Comparison of ENCODE assay signal across 1 cellular context in the genomic region with DNA sequence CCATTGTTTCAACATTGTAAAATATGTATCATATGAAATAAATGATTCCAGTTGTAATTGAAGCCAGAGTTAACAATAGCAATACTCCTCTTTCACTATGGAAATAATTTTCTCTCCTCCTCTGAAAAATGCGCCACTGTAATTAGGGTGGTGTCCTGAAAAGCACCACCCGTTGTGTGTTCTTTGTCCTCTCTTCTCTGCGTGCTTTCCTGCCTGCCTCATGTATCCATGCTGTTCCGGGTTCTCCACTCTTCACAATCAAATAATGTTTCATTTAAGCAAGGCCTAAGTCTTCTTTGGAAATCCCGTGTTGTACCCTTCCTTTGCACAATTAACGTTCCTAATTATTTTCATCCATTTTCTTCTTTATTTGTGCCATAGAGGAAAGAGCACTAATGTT.
TF ChIP-seq lines count a peak whose summit lies in the region.

No MANE protein-coding gene starts in this region.

TF ChIP-seq in H1, 55 proteins besides CTCF, POLR2A, EP300 and RAD21:
- TF ChIP-seq NANOG (IDR thresholded peaks at IDR 0.05; ENCODE audit: insufficient read depth, low read depth, low read length, poor library complexity, severe bottlenecking), result no peak
- 0 out of 2 replicates have a peak, but pooled peaks have one; percentile 22 for TF ChIP-seq MAX (IDR thresholded peaks at IDR 0.05)
